9 cellular contexts compared by ENCODE assay signal in the genomic region with DNA sequence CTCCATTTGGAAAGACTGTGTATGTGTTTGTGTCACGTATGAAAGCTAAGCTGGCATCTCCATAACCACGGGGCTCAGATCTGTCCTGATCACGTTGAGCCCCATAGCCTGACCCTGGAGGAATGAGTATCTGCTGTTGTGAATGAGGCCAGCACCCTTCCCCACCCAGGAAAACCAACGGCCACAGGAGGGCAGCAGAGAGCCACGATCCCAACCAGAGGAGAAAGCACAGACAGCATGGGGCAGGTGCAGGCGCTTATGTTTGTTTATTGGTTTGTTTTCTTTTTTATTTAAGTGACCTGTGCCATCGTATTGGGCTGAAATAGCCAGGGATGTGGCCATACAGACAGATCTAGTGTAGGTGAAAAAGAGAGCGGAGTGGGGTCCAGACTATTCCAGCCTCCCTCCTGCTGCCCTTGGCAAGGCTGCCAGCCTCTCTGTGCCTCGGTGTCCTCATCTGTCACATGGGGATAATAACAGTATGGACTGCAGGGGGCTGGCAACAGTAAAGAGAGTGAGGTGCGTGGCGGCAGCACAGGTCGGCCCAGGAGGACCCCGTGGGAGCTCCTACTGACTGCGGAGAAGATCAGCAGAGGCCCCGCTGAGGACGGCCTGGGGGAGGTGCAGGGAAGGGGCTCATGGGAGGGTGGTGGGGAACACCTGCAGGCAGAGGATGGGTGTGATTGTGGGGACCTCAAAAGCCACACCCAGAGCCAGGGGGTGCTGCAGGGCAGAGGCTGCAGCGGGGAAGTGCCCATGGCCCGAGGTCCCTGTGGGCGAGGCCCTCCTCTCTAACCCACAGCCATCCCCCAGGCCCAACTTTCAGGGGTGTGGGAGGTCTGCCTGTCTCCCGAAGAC. TPM values are rescaled to one million over a fixed set of nuclear protein-coding genes. Genes with fewer than 3 reads are reported as not detected.
A peak's percentile ranks its signal among the peaks of the same experiment; 100 is the strongest.
DNase-seq lines count a peak whose midpoint lies in the region; ATAC-seq and TF ChIP-seq lines count a peak whose summit lies in the region.
"Had no signal": no experiment of that assay in that cellular context is flagged by ENCODE, and none has a peak within 500 bp of the region (broad histone marks: within the 10 kb centered on the region; RNA-seq: fewer than 3 reads in every experiment).

No MANE protein-coding gene starts in this region.

- peaks cover 14% of the 10 kb centered on the region for H3K27me3 ChIP-seq in GM23338 (ENCODE audit: insufficient read depth)
- peaks cover 15% of the 10 kb centered on the region for H3K27me3 ChIP-seq in osteoblast (ENCODE audit: insufficient read depth, low read length)
- no peaks in the 10 kb centered on the region for H3K27me3 ChIP-seq in thoracic aorta (replicated peaks; ENCODE audit: insufficient read depth)

- H4K20me1 ChIP-seq in GM23338 (replicated peaks; ENCODE audit: insufficient read depth) (no peaks in the 10 kb centered on the region), osteoblast (ENCODE audit: insufficient read depth, low read length) (no peaks in the 10 kb centered on the region)

- CTCF ChIA-PET in RWPE1 (lab: Yijun Ruan, JAX): interaction anchor here (0.6 to 2.4 kb wide), 6 partner anchors 12 to 381 kb away, joined by 3 to 26 read pairs (median 3); no protein-coding TSS in a partner anchor

- H3K27me3 Mint-ChIP-seq in GM23338 (ENCODE audit: insufficient read depth, low read depth, poor library complexity): peaks cover 37% of the 10 kb centered on the region
- peaks cover 7% of the 10 kb centered on the region for H3K27me3 Mint-ChIP-seq in activated T-helper 2 cell treated with anti-CD3 and anti-CD28 coated beads, Interferon-gamma antibody, Interleukin-2, Interleukin-4, amounts not matched to agents 10 μg/mL and 5 μg/mL and 100 μg/mL, durations not matched to agents 14 hours and 24 hours and 36 hours (ENCODE audit: low read depth)

- peak overlapping the region; percentile 78; the same call in 1 of the 2 replicates for H3K4me2 ChIP-seq in GM23338
- H3K4me2 ChIP-seq in osteoblast (ENCODE audit: insufficient read depth, low read length): peak overlapping the region; percentile 81

- POLR2A ChIA-PET in RWPE1 (lab: Yijun Ruan, JAX; ENCODE audit: low non-redundant PET): no interaction called here

- H3K79me2 ChIP-seq in GM23338 (replicated peaks; ENCODE audit: insufficient read depth) (no peaks in the 10 kb centered on the region), osteoblast (ENCODE audit: insufficient read depth, low read length) (no peaks in the 10 kb centered on the region)

- H3K27ac Mint-ChIP-seq in GM23338: peak overlapping the region; percentile 97
- peak overlapping the region; percentile 90 for H3K27ac Mint-ChIP-seq in activated T-helper 2 cell treated with anti-CD3 and anti-CD28 coated beads, Interferon-gamma antibody, Interleukin-2, Interleukin-4, amounts not matched to agents 10 μg/mL and 5 μg/mL and 100 μg/mL, durations not matched to agents 14 hours and 24 hours and 36 hours

- peaks cover 17% of the 10 kb centered on the region for H3K4me1 Mint-ChIP-seq in GM23338
- H3K4me1 Mint-ChIP-seq in activated T-helper 2 cell treated with anti-CD3 and anti-CD28 coated beads, Interferon-gamma antibody, Interleukin-2, Interleukin-4, amounts not matched to agents 10 μg/mL and 5 μg/mL and 100 μg/mL, durations not matched to agents 14 hours and 24 hours and 36 hours (ENCODE audit: low read depth): peaks cover 30% of the 10 kb centered on the region

- H3K9me3 Mint-ChIP-seq in GM23338: peaks cover 3% of the 10 kb centered on the region; the same call in 2 of the 3 replicates
- peaks cover 4% of the 10 kb centered on the region for H3K9me3 Mint-ChIP-seq in activated T-helper 2 cell treated with anti-CD3 and anti-CD28 coated beads, Interferon-gamma antibody, Interleukin-2, Interleukin-4, amounts not matched to agents 10 μg/mL and 5 μg/mL and 100 μg/mL, durations not matched to agents 14 hours and 24 hours and 36 hours

- TF ChIP-seq CTCF in GM23338 (conservative IDR thresholded peaks at IDR 0.05; ENCODE audit: low read depth in 2 of 2) (peak; percentile 91 to 99), RWPE1 (conservative IDR thresholded peaks at IDR 0.05; ENCODE audit: low read depth) (peak; percentile 97), foreskin fibroblast (IDR thresholded peaks at IDR 0.05; ENCODE audit: low read depth, low read length) (peak; percentile 95), osteoblast (IDR thresholded peaks at IDR 0.05; ENCODE audit: extremely low read depth, low read depth, low read length) (peak; percentile 94), thoracic aorta (IDR thresholded peaks at IDR 0.05) (peak; percentile 83)

- DNase-seq in EH (ENCODE audit: low read depth) (peak; percentile 81), GM23338 (ENCODE audit: low spot score) (peak; percentile 93), LHCN-M2 (ENCODE audit: low read depth) (peak; percentile 75), RWPE1 (ENCODE audit: low spot score) (peak; percentile 92), foreskin fibroblast (peak; percentile 64 to 91), osteoblast (ENCODE audit: insufficient read length, low spot score, missing footprints) (peak; percentile 95), thoracic aorta (ENCODE audit: low spot score) (peak; percentile 36)
- peak; percentile 83 for DNase-seq in activated T-helper 2 cell treated with anti-CD3 and anti-CD28 coated beads, Interferon-gamma antibody, Interleukin-2, Interleukin-4, amounts not matched to agents 10 μg/mL and 5 μg/mL and 100 μg/mL, durations not matched to agents 14 hours and 24 hours and 36 hours (ENCODE audit: low spot score)

- H3K4me1 ChIP-seq in GM23338 (ENCODE audit: insufficient read depth): peaks cover 10% of the 10 kb centered on the region
- H3K4me1 ChIP-seq in osteoblast (ENCODE audit: insufficient read depth, low read length): peaks cover 6% of the 10 kb centered on the region
- no peaks in the 10 kb centered on the region for H3K4me1 ChIP-seq in thoracic aorta (ENCODE audit: control insufficient read depth in 1 of 2, low read depth in 2 of 2)

- peak overlapping the region; percentile 37 for H3K4me3 Mint-ChIP-seq in GM23338
- H3K4me3 Mint-ChIP-seq in activated T-helper 2 cell treated with anti-CD3 and anti-CD28 coated beads, Interferon-gamma antibody, Interleukin-2, Interleukin-4, amounts not matched to agents 10 μg/mL and 5 μg/mL and 100 μg/mL, durations not matched to agents 14 hours and 24 hours and 36 hours (ENCODE audit: low read depth): peak overlapping the region; percentile 67

- no peaks in the 10 kb centered on the region for H3K36me3 ChIP-seq in GM23338 (ENCODE audit: insufficient read depth)
- no peaks in the 10 kb centered on the region for H3K36me3 ChIP-seq in osteoblast (ENCODE audit: insufficient read depth, low read length)
- H3K36me3 ChIP-seq in thoracic aorta: no peaks in the 10 kb centered on the region

- H3K9me3 ChIP-seq in osteoblast (ENCODE audit: low read depth, low read length) (no peaks in the 10 kb centered on the region), thoracic aorta (no peaks in the 10 kb centered on the region)

- no peaks in the 10 kb centered on the region; the same call in 1 of the 2 replicates for H3F3A ChIP-seq in GM23338 (replicated peaks; ENCODE audit: low read depth)

- H3K4me3 ChIP-seq in GM23338 (no peak overlapping the region), foreskin fibroblast (ENCODE audit: low read depth in 1 of 2, low read length in 2 of 2) (no peak overlapping the region), osteoblast (ENCODE audit: insufficient read depth, low read length) (no peak overlapping the region), thoracic aorta (no peak overlapping the region)

- H3K36me3 Mint-ChIP-seq in GM23338 (ENCODE audit: low read depth): no peaks in the 10 kb centered on the region
- H3K36me3 Mint-ChIP-seq in activated T-helper 2 cell treated with anti-CD3 and anti-CD28 coated beads, Interferon-gamma antibody, Interleukin-2, Interleukin-4, amounts not matched to agents 10 μg/mL and 5 μg/mL and 100 μg/mL, durations not matched to agents 14 hours and 24 hours and 36 hours (ENCODE audit: low read depth): no peaks in the 10 kb centered on the region

- intact Hi-C loops in activated T-helper 2 cell treated with anti-CD3 and anti-CD28 coated beads, Interferon-gamma antibody, Interleukin-2, Interleukin-4, amounts not matched to agents 10 μg/mL and 5 μg/mL and 100 μg/mL, durations not matched to agents 14 hours and 24 hours and 36 hours (cut with micrococcal nuclease): loop anchor here (1.0 to 5.0 kb wide), 2 partner anchors 25 to 107 kb away; no protein-coding TSS in a partner anchor

- peaks cover 4% of the 10 kb centered on the region for H3K9me2 ChIP-seq in GM23338 (ENCODE audit: insufficient read depth)

- H2AFZ ChIP-seq in GM23338: no peak overlapping the region
- peak overlapping the region; percentile 94 for H2AFZ ChIP-seq in osteoblast (ENCODE audit: low read length)

- ATAC-seq in GM23338: peak; percentile 78
- peak; percentile 59 for ATAC-seq in thoracic aorta (ENCODE audit: insufficient number of reproducible peaks, low FRiP score, low read depth)

- H3K27ac ChIP-seq in GM23338 (ENCODE audit: low read depth): no peak overlapping the region
- H3K27ac ChIP-seq in RWPE1: peak overlapping the region; percentile 75
- H3K27ac ChIP-seq in osteoblast (ENCODE audit: low read depth, low read length): peak overlapping the region; percentile 73
- no peak overlapping the region for H3K27ac ChIP-seq in thoracic aorta

TF ChIP-seq in GM23338, 12 proteins besides CTCF, POLR2A, EP300 and RAD21 (continues in another document):
- no peak for TF ChIP-seq NANOG (IDR thresholded peaks at IDR 0.05; ENCODE audit: borderline replicate concordance)

RNA-seq across cellular contexts. Expression of a gene that starts 12.1 kb away (rescaled TPM):
- not detected in 2 replicates for total RNA-seq in GM23338 (2014; rRNA removed; shearing (Covaris generic))
- polyA plus RNA-seq in GM23338 (2016; fragmentation: Nextera tagmentation; extraction: Ambion mirVana): not detected in 2 replicates
- not detected in 2 replicates for total RNA-seq in LHCN-M2 (2014; rRNA removed)
- not detected for polyA plus RNA-seq in LHCN-M2 (2012)
- not detected in 2 replicates for total RNA-seq in activated T-helper 2 cell treated with anti-CD3 and anti-CD28 coated beads, Interferon-gamma antibody, Interleukin-2, Interleukin-4, amounts not matched to agents 10 μg/mL and 5 μg/mL and 100 μg/mL, durations not matched to agents 14 hours and 24 hours and 36 hours
- total RNA-seq in osteoblast: not detected in 2 replicates
- total RNA-seq in thoracic aorta: not detected
- total RNA-seq: pulmonary artery endothelial cell had no signal

RNA-seq across cellular contexts. Expression of a gene that starts 28.5 kb away (rescaled TPM):
- not detected in 2 replicates for total RNA-seq in GM23338 (2014; rRNA removed; shearing (Covaris generic))
- polyA plus RNA-seq in GM23338 (2016; fragmentation: Nextera tagmentation; extraction: Ambion mirVana): not detected in 2 replicates
- total RNA-seq in LHCN-M2 (2014; rRNA removed) (not detected in 2 replicates), osteoblast (not detected in 2 replicates), thoracic aorta (not detected)
- polyA plus RNA-seq in LHCN-M2 (2012): not detected
- total RNA-seq in activated T-helper 2 cell treated with anti-CD3 and anti-CD28 coated beads, Interferon-gamma antibody, Interleukin-2, Interleukin-4, amounts not matched to agents 10 μg/mL and 5 μg/mL and 100 μg/mL, durations not matched to agents 14 hours and 24 hours and 36 hours: not detected in 2 replicates
- total RNA-seq: pulmonary artery endothelial cell had no signal

RNA-seq across cellular contexts. Expression of a gene that starts 45.5 kb away (rescaled TPM):
- 0.56 and 0.66 TPM in 2 replicates for total RNA-seq in GM23338 (2014; rRNA removed; shearing (Covaris generic))
- 0.37 and 0.53 TPM in 2 replicates for polyA plus RNA-seq in GM23338 (2016; fragmentation: Nextera tagmentation; extraction: Ambion mirVana)
- total RNA-seq in LHCN-M2 (2014; rRNA removed) (1.5 and 1.6 TPM in 2 replicates), osteoblast (0.29 and 0.72 TPM in 2 replicates), thoracic aorta (10 to 100 TPM; 11.4 to 14.7 TPM)
- 2.4 TPM for polyA plus RNA-seq in LHCN-M2 (2012)
- 3.9 and 4.8 TPM in 2 replicates for total RNA-seq in activated T-helper 2 cell treated with anti-CD3 and anti-CD28 coated beads, Interferon-gamma antibody, Interleukin-2, Interleukin-4, amounts not matched to agents 10 μg/mL and 5 μg/mL and 100 μg/mL, durations not matched to agents 14 hours and 24 hours and 36 hours

Comparison
In these comparisons a context has a peak if more than half of its experiments do, and no peak if none do; other contexts are left out.
1. DNase-seq: peak in every context shown above with its lines; median percentile 95 in osteoblast; 93 in GM23338; 92 in RWPE1; 83 in activated T-helper 2 cell treated with anti-CD3 and anti-CD28 coated beads, Interferon-gamma antibody, Interleukin-2, Interleukin-4, amounts not matched to agents 10 μg/mL and 5 μg/mL and 100 μg/mL, durations not matched to agents 14 hours and 24 hours and 36 hours; 81 in EH; 78 in foreskin fibroblast; 75 in LHCN-M2; 36 in thoracic aorta.
2. H3K27ac ChIP-seq: peak in RWPE1 (single experiment) and osteoblast (single experiment); none in GM23338 (single experiment) and thoracic aorta (0 of 2).
3. Peak in every context shown above with its lines, with median percentiles within 50 percentile points of each other: CTCF ChIP-seq.